Comparison of ENCODE assay signal across 10 cellular contexts in the genomic region with DNA sequence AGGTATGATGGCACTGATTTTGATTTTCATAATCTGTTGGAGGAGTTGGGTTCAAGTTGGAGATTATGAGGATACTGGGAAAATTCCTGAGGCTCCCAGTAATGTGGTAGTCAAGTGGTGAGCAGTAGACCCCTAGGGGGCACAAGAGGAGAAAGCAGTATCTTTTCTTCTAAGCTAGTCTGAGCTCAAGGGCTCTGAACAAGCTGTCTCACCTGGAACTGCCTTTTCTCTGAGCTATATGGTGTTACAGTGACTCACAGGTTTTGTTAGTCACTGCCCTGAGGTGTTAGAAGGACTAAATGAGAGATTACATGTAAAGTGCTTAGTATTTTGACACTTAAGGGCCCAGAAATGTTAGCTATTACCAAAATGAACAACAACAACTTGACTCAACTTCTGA. TPM values are rescaled to one million over a fixed set of nuclear protein-coding genes. Genes with fewer than 3 reads are reported as not detected.
DNase-seq lines count a peak whose midpoint lies in the region; ATAC-seq, FAIRE-seq and TF ChIP-seq lines count a peak whose summit lies in the region.
"Had no signal": no experiment of that assay in that cellular context is flagged by ENCODE, and none has a peak within 500 bp of the region (broad histone marks: within the 10 kb centered on the region; RNA-seq: fewer than 3 reads in every experiment).

No MANE protein-coding gene starts in this region.

- H3K36me3 ChIP-seq in H1 (ENCODE audit: control insufficient read depth in 2 of 4, insufficient read depth in 4 of 4, low read length in 3 of 4) (peaks cover 7 to 66% (median 33%) of the 10 kb centered on the region in 4 experiments), trophoblast cell (ENCODE audit: control insufficient read depth in 1 of 2, insufficient read depth in 2 of 2, low read length in 2 of 2) (peaks cover 10 to 12% of the 10 kb centered on the region in 2 experiments), gastrocnemius medialis (peaks cover 0 to 50% of the 10 kb centered on the region in 2 donors), sigmoid colon (peaks cover 3 to 73% (median 25%) of the 10 kb centered on the region in 4 donors)

- no peak overlapping the region for H2BK20ac ChIP-seq in H1 (ENCODE audit: low read length)

- CTCF ChIA-PET in H1 (lab: Charles Lee; ENCODE audit: partially characterized antibody), result interaction anchor here (0.5 to 5.0 kb wide), 20 partner anchors 9 to 409 kb away, joined by 3 to 27 read pairs (median 4); no protein-coding TSS in a partner anchor

- no peak overlapping the region for H2BK15ac ChIP-seq in H1 (ENCODE audit: low read length)

- no peak overlapping the region for H3K4me3 ChIP-seq in H1 (ENCODE audit: extremely low read depth in 1 of 4, insufficient read depth in 2 of 4, low read depth in 3 of 4, low read length in 4 of 4)
- H3K4me3 ChIP-seq in trophoblast cell (ENCODE audit: low read depth, low read length), result no peak overlapping the region
- no peak overlapping the region for H3K4me3 ChIP-seq in gastrocnemius medialis
- no peak overlapping the region for H3K4me3 ChIP-seq in sigmoid colon

- no peak overlapping the region for H2BK5ac ChIP-seq in H1 (ENCODE audit: low read depth, low read length)
- H2BK5ac ChIP-seq in trophoblast cell (ENCODE audit: low read depth, low read length, poor library complexity), result no peak overlapping the region

- ATAC-seq in activated T-cell treated with anti-CD3 and anti-CD28 coated beads, Interleukin-2, amount 50 U/mL, for 4 hours, result peak; percentile 100
- ATAC-seq in gastrocnemius medialis, result no peak

- no peak overlapping the region for H3K23ac ChIP-seq in H1 (ENCODE audit: insufficient read length)
- no peak overlapping the region for H3K23ac ChIP-seq in trophoblast cell (ENCODE audit: low read length)

- H3K18ac ChIP-seq in H1 (ENCODE audit: extremely low read depth, low read length), result no peak overlapping the region
- H3K18ac ChIP-seq in trophoblast cell (ENCODE audit: low read length), result no peak overlapping the region

- H3K4ac ChIP-seq in H1 (replicated peaks; ENCODE audit: insufficient read length, low read depth, low read length) (no peak overlapping the region), trophoblast cell (ENCODE audit: low read depth, low read length) (no peak overlapping the region)

- H4K20me1 ChIP-seq in H1 (replicated peaks in 1 of 2; ENCODE audit: control insufficient read depth in 1 of 2, insufficient read depth in 2 of 2, low read length in 2 of 2), result peaks cover 4 to 5% of the 10 kb centered on the region in 2 experiments

- in situ Hi-C loops in gastrocnemius medialis (cut with MboI; ENCODE audit: low sequenced_read_pairs in 4 of 4), result no loop called here

- H4K5ac ChIP-seq in H1 (ENCODE audit: insufficient read length, low read depth, low read length), result no peak overlapping the region

- H4K8ac ChIP-seq in H1 (ENCODE audit: extremely low read depth, insufficient read depth, low read length) (no peak overlapping the region), trophoblast cell (ENCODE audit: low read depth, low read length) (no peak overlapping the region)

- no peaks in the 10 kb centered on the region for H3K9me3 ChIP-seq in H1 (ENCODE audit: insufficient read depth in 2 of 2, low read depth in 1 of 2, low read length in 1 of 2)
- no peaks in the 10 kb centered on the region for H3K9me3 ChIP-seq in trophoblast cell (ENCODE audit: insufficient read depth, low read depth, low read length)
- H3K9me3 ChIP-seq in gastrocnemius medialis, result no peaks in the 10 kb centered on the region
- H3K9me3 ChIP-seq in sigmoid colon, result no peaks in the 10 kb centered on the region

- peak in 2 of 3 experiments; percentile 66 to 79; a peak in 3 of 4 replicates for TF ChIP-seq CTCF in H1 (IDR thresholded peaks at IDR 0.05; ENCODE audit: control extremely low read depth in 1 of 3, insufficient read depth in 1 of 3, low read depth in 1 of 3, low read length in 3 of 3)
- TF ChIP-seq CTCF in gastrocnemius medialis (IDR thresholded peaks at IDR 0.05 in 4 of 5, conservative IDR thresholded peaks at IDR 0.05 in 1 of 5), result no peak
- TF ChIP-seq CTCF in sigmoid colon (IDR thresholded peaks at IDR 0.05), result no peak

- H3K14ac ChIP-seq in H1 (ENCODE audit: insufficient read length) (no peak overlapping the region), trophoblast cell (ENCODE audit: low read length) (no peak overlapping the region)

- peak; percentile 32 for FAIRE-seq in H1 (lab: Jason Lieb, UNC)

- no peaks in the 10 kb centered on the region for H3K9me3 Mint-ChIP-seq in activated T-cell treated with anti-CD3 and anti-CD28 coated beads, Interleukin-2, amount 50 U/mL, for 4 hours
- H3K9me3 Mint-ChIP-seq: memory B cell had no signal

- TF ChIP-seq RAD21 in H1 (IDR thresholded peaks at IDR 0.05 in 1 of 2, conservative IDR thresholded peaks at IDR 0.05 in 1 of 2; ENCODE audit: low read depth in 2 of 2, low read length in 2 of 2), result peak; percentile 62 to 70

- POLR2A ChIA-PET in H1 (lab: Charles Lee; ENCODE audit: partially characterized antibody), result interaction anchor here (0.8 to 1.6 kb wide), 6 partner anchors 9 to 43 kb away, joined by 3 to 5 read pairs (median 3); a partner anchor contains a TSS

- H3K56ac ChIP-seq in H1 (replicated peaks; ENCODE audit: insufficient read length, low read depth, low read length), result no peak overlapping the region

- no peaks in the 10 kb centered on the region; the same call in 1 of the 2 replicates for H3K23me2 ChIP-seq in H1 (ENCODE audit: low read depth, low read length)

- H3K79me1 ChIP-seq in H1 (ENCODE audit: low read depth, low read length), result no peaks in the 10 kb centered on the region; the same call in 1 of the 2 replicates
- no peaks in the 10 kb centered on the region for H3K79me1 ChIP-seq in trophoblast cell (ENCODE audit: low read length)

- no peaks in the 10 kb centered on the region for H3K27me3 Mint-ChIP-seq in activated T-cell treated with anti-CD3 and anti-CD28 coated beads, Interleukin-2, amount 50 U/mL, for 4 hours (ENCODE audit: low read depth)
- H3K27me3 Mint-ChIP-seq: memory B cell had no signal

- DNase-seq in activated T-cell treated with anti-CD3 and anti-CD28 coated beads, Interleukin-2, amount 50 U/mL, for 4 hours, result no peak
- DNase-seq in activated T-cell treated with anti-CD3 and anti-CD28 coated beads, Interleukin-2, amount 50 U/mL, for 1 hour, result no peak
- DNase-seq in Kasumi-1 (lab: John Stamatoyannopoulos, UW), result peak; percentile 39 to 51
- peak in 1 of 2 experiments; percentile 25 for DNase-seq in H1 (ENCODE audit: low read depth in 1 of 2, low spot score in 2 of 2)
- peak; percentile 89 to 96 for DNase-seq in trophoblast cell
- no peak for DNase-seq in OCI-M1 (lab: John Stamatoyannopoulos, UW)
- DNase-seq in gastrocnemius medialis, result no peak
- no peak for DNase-seq in sigmoid colon
- DNase-seq: DMS79 treated with DMSO at 0.1 percent for 48 hours had no signal

- H3K27me3 ChIP-seq in H1 (replicated peaks in 1 of 4; ENCODE audit: control insufficient read depth in 3 of 4, extremely low read depth in 1 of 4, insufficient read depth in 3 of 4, low read length in 3 of 4) (no peaks in the 10 kb centered on the region), trophoblast cell (ENCODE audit: insufficient read depth, low read length) (no peaks in the 10 kb centered on the region), gastrocnemius medialis (no peaks in the 10 kb centered on the region), sigmoid colon (no peaks in the 10 kb centered on the region)

- peaks cover 0 to 51% of the 10 kb centered on the region in 2 experiments; a peak in 2 of 4 replicates for H3K79me2 ChIP-seq in H1 (ENCODE audit: control insufficient read depth in 1 of 2, insufficient read depth in 2 of 2, low read length in 2 of 2)
- no peaks in the 10 kb centered on the region for H3K79me2 ChIP-seq in trophoblast cell (ENCODE audit: control insufficient read depth, insufficient read depth, low read length, poor library complexity)

- H3K4me1 ChIP-seq in H1 (replicated peaks in 1 of 4; ENCODE audit: control insufficient read depth in 3 of 4, insufficient read depth in 4 of 4, low read length in 3 of 4) (no peaks in the 10 kb centered on the region), trophoblast cell (ENCODE audit: control insufficient read depth in 1 of 2, insufficient read depth in 2 of 2, low read length in 2 of 2) (no peaks in the 10 kb centered on the region), gastrocnemius medialis (peaks cover 12 to 15% of the 10 kb centered on the region in 2 donors), sigmoid colon (peaks cover 0 to 30% (median 8%) of the 10 kb centered on the region in 4 donors)

- no peak overlapping the region for H4K12ac ChIP-seq in trophoblast cell (ENCODE audit: low read depth, low read length)

- H3K27ac ChIP-seq in H1 (ENCODE audit: low read depth, low read length), result no peak overlapping the region
- no peak overlapping the region for H3K27ac ChIP-seq in trophoblast cell (ENCODE audit: low read depth, low read length)
- no peak overlapping the region for H3K27ac ChIP-seq in gastrocnemius medialis
- no peak overlapping the region for H3K27ac ChIP-seq in sigmoid colon

- TF ChIP-seq EP300 in H1 (IDR thresholded peaks at IDR 0.05; ENCODE audit: borderline replicate concordance in 1 of 2, low read depth in 2 of 2, low read length in 2 of 2) (no peak), sigmoid colon (IDR thresholded peaks at IDR 0.05) (no peak)

- no peak for TF ChIP-seq POLR2A in H1 (IDR thresholded peaks at IDR 0.05; ENCODE audit: control extremely low read depth in 1 of 2, low read depth in 2 of 2, low read length in 2 of 2)
- TF ChIP-seq POLR2A in gastrocnemius medialis (IDR thresholded peaks at IDR 0.05), result no peak
- no peak for TF ChIP-seq POLR2A in sigmoid colon (IDR thresholded peaks at IDR 0.05)

- H4K91ac ChIP-seq in H1 (replicated peaks; ENCODE audit: insufficient read length, low read length) (no peak overlapping the region), trophoblast cell (ENCODE audit: low read depth, low read length) (no peak overlapping the region)

- H3K4me2 ChIP-seq in H1 (ENCODE audit: insufficient read depth in 1 of 2, low read depth in 2 of 2, low read length in 2 of 2), result no peak overlapping the region
- no peak overlapping the region for H3K4me2 ChIP-seq in trophoblast cell (ENCODE audit: low read length)

- H2BK12ac ChIP-seq in H1 (ENCODE audit: low read depth, low read length), result no peak overlapping the region
- H2BK12ac ChIP-seq in trophoblast cell (ENCODE audit: low read length), result no peak overlapping the region

- no peak overlapping the region for H2AK5ac ChIP-seq in H1 (ENCODE audit: low read depth, low read length)
- H2AK5ac ChIP-seq in trophoblast cell (ENCODE audit: low read length), result no peak overlapping the region

- H2AFZ ChIP-seq in H1 (ENCODE audit: low read length) (no peak overlapping the region), trophoblast cell (ENCODE audit: insufficient read depth, low read length, poor library complexity) (no peak overlapping the region)

- peaks cover 16% of the 10 kb centered on the region for H3K4me1 Mint-ChIP-seq in activated T-cell treated with anti-CD3 and anti-CD28 coated beads, Interleukin-2, amount 50 U/mL, for 4 hours (ENCODE audit: low read depth)

- no peak overlapping the region for H3K9ac ChIP-seq in H1 (replicated peaks in 1 of 4; ENCODE audit: extremely low read depth in 1 of 4, low read depth in 3 of 4, low read length in 3 of 4)
- no peak overlapping the region for H3K9ac ChIP-seq in trophoblast cell (ENCODE audit: low read length)

- H3K4me3 Mint-ChIP-seq in activated T-cell treated with anti-CD3 and anti-CD28 coated beads, Interleukin-2, amount 50 U/mL, for 4 hours, result no peak overlapping the region
- H3K4me3 Mint-ChIP-seq: memory B cell had no signal

- intact Hi-C loops in gastrocnemius medialis (cut with DNase I; ENCODE audit: low total_unique reads) (no loop called here), sigmoid colon (cut with DNase I) (no loop called here)

- peaks cover 33% of the 10 kb centered on the region for H3K36me3 Mint-ChIP-seq in activated T-cell treated with anti-CD3 and anti-CD28 coated beads, Interleukin-2, amount 50 U/mL, for 4 hours (ENCODE audit: insufficient read depth)

- no peak overlapping the region for H2BK120ac ChIP-seq in H1 (replicated peaks; ENCODE audit: low read depth, low read length)
- H2BK120ac ChIP-seq in trophoblast cell (ENCODE audit: insufficient read depth, low read length, poor library complexity), result no peak overlapping the region

RNA-seq across cellular contexts. Expression of a gene that starts 42.2 kb away (rescaled TPM):
- total RNA-seq in activated T-cell treated with anti-CD3 and anti-CD28 coated beads, Interleukin-2, amount 50 U/mL, for 4 hours, result under 1 TPM; 0.43 to 0.63 (median 0.58) TPM
- total RNA-seq in H1 (2021; fragmentation: NEBNext Ultra II Directional; extraction: Animal tissue kit (Norgen Biotek cat#: 25700)), result 0.61 and 0.76 TPM in 2 replicates
- 0.42 and 0.79 TPM in 2 replicates for polyA plus RNA-seq in H1 (2011; rRNA removed)
- polyA plus RNA-seq in H1 (2011; cell fraction: cytosol; rRNA removed), result 0.57 TPM
- 0.64 TPM for polyA plus RNA-seq in H1 (2011; cell fraction: nucleus; rRNA removed)
- polyA plus RNA-seq in H1 (2012, experiment 1 of 2), result 0.28 to 0.55 TPM (median 0.38 TPM) in 4 replicates
- polyA plus RNA-seq in H1 (2012, experiment 2 of 2), result 0.05 TPM
- 3.4 TPM for polyA plus RNA-seq in H1 (2013, experiment 1 of 2)
- 3.5 TPM for polyA plus RNA-seq in H1 (2013, experiment 2 of 2)
- 0.19 and 0.49 TPM in 2 replicates for polyA minus RNA-seq in H1 (2011; rRNA and poly(A)+ RNA removed)
- polyA minus RNA-seq in H1 (2011; cell fraction: cytosol; rRNA and poly(A)+ RNA removed), result not detected
- 1.4 TPM for polyA minus RNA-seq in H1 (2011; cell fraction: nucleus; rRNA and poly(A)+ RNA removed)
- 0.78 and 0.79 TPM in 2 replicates for polyA plus RNA-seq in trophoblast cell (2013)
- total RNA-seq in gastrocnemius medialis, result 10 to 100 TPM in 1 of 4 donors, 1 to 10 TPM in 3; 6.7 to 10.3 (median 7.7) TPM
- 10 to 100 TPM; 42.4 to 67.6 (median 53.6) TPM for total RNA-seq in sigmoid colon
- polyA plus RNA-seq in sigmoid colon, result 10 to 100 TPM in 2 of 3 donors, 1 to 10 TPM in 1; 9.0 to 17.4 (median 10.3) TPM

RNA-seq across cellular contexts. Expression of a gene that starts 43.5 kb away (rescaled TPM):
- total RNA-seq in activated T-cell treated with anti-CD3 and anti-CD28 coated beads, Interleukin-2, amount 50 U/mL, for 4 hours, result 10 to 100 TPM; 50.7 to 64.7 (median 63.8) TPM
- total RNA-seq in H1 (2021; fragmentation: NEBNext Ultra II Directional; extraction: Animal tissue kit (Norgen Biotek cat#: 25700)), result 108 and 116 TPM in 2 replicates
- polyA plus RNA-seq in H1 (2011; rRNA removed) (13.0 and 18.3 TPM in 2 replicates), sigmoid colon (10 to 100 TPM; 21.0 to 35.5 (median 28.2) TPM)
- 23.6 TPM for polyA plus RNA-seq in H1 (2011; cell fraction: cytosol; rRNA removed)
- polyA plus RNA-seq in H1 (2011; cell fraction: nucleus; rRNA removed), result 15.3 TPM
- polyA plus RNA-seq in H1 (2012, experiment 1 of 2), result 49.2 to 80.6 TPM (median 57.8 TPM) in 4 replicates
- 3.1 TPM for polyA plus RNA-seq in H1 (2012, experiment 2 of 2)
- polyA plus RNA-seq in H1 (2013, experiment 1 of 2), result 65.0 TPM
- 67.1 TPM for polyA plus RNA-seq in H1 (2013, experiment 2 of 2)
- 51.0 and 76.0 TPM in 2 replicates for polyA minus RNA-seq in H1 (2011; rRNA and poly(A)+ RNA removed)
- polyA minus RNA-seq in H1 (2011; cell fraction: cytosol; rRNA and poly(A)+ RNA removed), result 64.4 TPM
- polyA minus RNA-seq in H1 (2011; cell fraction: nucleus; rRNA and poly(A)+ RNA removed), result 76.8 TPM
- polyA plus RNA-seq in trophoblast cell (2013), result 97.9 and 101 TPM in 2 replicates
- total RNA-seq in gastrocnemius medialis (100 to 1,000 TPM in 1 of 4 donors, 10 to 100 TPM in 3; 88.6 to 125 (median 93.4) TPM), sigmoid colon (100 to 1,000 TPM in 2 of 4 donors, 10 to 100 TPM in 2; 89.9 to 112 (median 103) TPM)

Comparison
In these comparisons a context has a peak if more than half of its experiments do, and no peak if none do; other contexts are left out.
1. ATAC-seq: peak in activated T-cell treated with anti-CD3 and anti-CD28 coated beads, Interleukin-2, amount 50 U/mL, for 4 hours (2 of 2); none in gastrocnemius medialis (0 of 2).
2. DNase-seq: peak in Kasumi-1 (2 of 2) and trophoblast cell (2 of 2); none in activated T-cell treated with anti-CD3 and anti-CD28 coated beads, Interleukin-2, amount 50 U/mL, for 4 hours (single experiment), activated T-cell treated with anti-CD3 and anti-CD28 coated beads, Interleukin-2, amount 50 U/mL, for 1 hour (single experiment), OCI-M1 (single experiment), gastrocnemius medialis (0 of 2) and sigmoid colon (single experiment).
3. CTCF ChIP-seq: peak in H1 (2 of 3); none in gastrocnemius medialis (0 of 5) and sigmoid colon (0 of 4).